27 cellular contexts compared by ENCODE assay signal in the genomic region with DNA sequence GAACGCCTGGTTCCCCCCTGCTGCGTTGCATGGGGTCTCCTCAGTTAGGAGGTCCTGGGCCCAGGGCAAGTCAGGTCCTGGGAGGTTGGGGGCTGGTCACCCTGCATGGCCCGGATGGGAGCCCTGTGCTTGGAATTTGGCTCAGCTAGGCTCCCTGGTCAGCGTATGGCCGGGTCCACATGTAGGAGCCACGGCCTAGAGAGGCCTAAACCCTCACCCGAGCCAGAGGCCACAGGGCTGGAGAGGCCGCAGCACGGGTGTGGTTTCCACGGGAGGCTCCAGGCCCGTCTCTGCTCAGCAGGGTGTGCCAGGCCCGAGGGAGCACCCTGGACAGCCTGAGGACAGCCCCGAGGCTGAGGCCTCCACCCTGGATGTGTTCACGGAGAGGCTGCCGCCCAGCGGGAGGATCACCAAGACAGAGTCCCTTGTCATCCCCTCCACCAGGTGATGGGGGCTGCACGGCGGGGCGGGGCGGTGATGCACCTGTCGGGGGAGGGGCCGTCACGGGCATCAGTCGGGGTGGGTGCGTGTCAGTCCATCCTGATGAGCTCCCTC. TPM values are rescaled to one million over a fixed set of nuclear protein-coding genes. Genes with fewer than 3 reads are reported as not detected.
"Had no signal": no experiment of that assay in that cellular context is flagged by ENCODE, and none has a peak within 500 bp of the region (broad histone marks: within the 10 kb centered on the region; RNA-seq: fewer than 3 reads in every experiment).

No MANE protein-coding gene starts in this region.

- H3K9me3 ChIP-seq: ascending aorta, breast epithelium, esophagus muscularis mucosa, gastroesophageal sphincter had no signal

- H3K4me1 ChIP-seq: ascending aorta, breast epithelium, esophagus muscularis mucosa, gastroesophageal sphincter had no signal

- ATAC-seq: activated CD4-positive, alpha-beta T cell treated with anti-CD3 and anti-CD28 coated beads for 36 hours; activated CD8-positive, alpha-beta memory T cell treated with anti-CD3 and anti-CD28 coated beads, Interleukin-2, amount 10 ng/mL, durations not matched to agents 7 days and 5 days; activated CD8-positive, alpha-beta T cell treated with anti-CD3 and anti-CD28 coated beads, Interleukin-2, amount 10 ng/mL, durations not matched to agents 7 days and 5 days; activated naive CD4-positive, alpha-beta T cell treated with anti-CD3 and anti-CD28 coated beads, Interleukin-2, amount 50 U/mL, for 72 hours; activated T-cell treated with anti-CD3 and anti-CD28 coated beads, Interleukin-2, amount 50 U/mL, for 72 hours; gastroesophageal sphincter had no signal

- H3K27ac ChIP-seq: ascending aorta, breast epithelium, cardiac muscle cell, coronary artery, dorsolateral prefrontal cortex, esophagus muscularis mucosa, gastroesophageal sphincter had no signal

- H3K36me3 ChIP-seq: breast epithelium had no signal

- H3K4me3 ChIP-seq: ascending aorta, breast epithelium, cardiac muscle cell, coronary artery, dorsolateral prefrontal cortex, esophagus muscularis mucosa, gastroesophageal sphincter had no signal

- H3K27me3 ChIP-seq: ascending aorta, breast epithelium, cardiac muscle cell, dorsolateral prefrontal cortex, esophagus muscularis mucosa, gastroesophageal sphincter had no signal

- DNase-seq: activated CD4-positive, alpha-beta memory T cell treated with anti-CD3 and anti-CD28 coated beads for 36 hours; activated CD4-positive, alpha-beta T cell treated with anti-CD3 and anti-CD28 coated beads for 36 hours; activated CD4-positive, alpha-beta T cell treated with anti-CD3 and anti-CD28 coated beads, Interleukin-2, amount 10 ng/mL, durations not matched to agents 24 days and 14 days; activated CD4-positive, CD25-positive, alpha-beta regulatory T cell; activated CD4-positive, CD25-positive, alpha-beta regulatory T cell treated with anti-CD3 and anti-CD28 coated beads, Interleukin-2, amount 50 U/mL, for 72 hours; activated CD8-positive, alpha-beta memory T cell treated with anti-CD3 and anti-CD28 coated beads, Interleukin-2, amount 10 ng/mL, durations not matched to agents 7 days and 5 days; activated CD8-positive, alpha-beta memory T cell treated with anti-CD3 and anti-CD28 coated beads, Interleukin-2, amount 50 U/mL, for 4 hours; activated CD8-positive, alpha-beta T cell treated with anti-CD3 and anti-CD28 coated beads, Interleukin-2, amount 10 ng/mL, durations not matched to agents 7 days and 5 days; activated gamma-delta T cell; activated naive CD4-positive, alpha-beta T cell; activated naive CD4-positive, alpha-beta T cell treated with anti-CD3 and anti-CD28 coated beads, Interleukin-2, amount 10 ng/mL, durations not matched to agents 7 days and 5 days; activated naive CD8-positive, alpha-beta T cell treated with anti-CD3 and anti-CD28 coated beads, Interleukin-2, amount 10 ng/mL, durations not matched to agents 7 days and 5 days; activated T-cell treated with anti-CD3 and anti-CD28 coated beads for 4 hours; activated T-cell treated with anti-CD3 and anti-CD28 coated beads, Interleukin-2, amount 50 U/mL, for 24 hours; activated T-cell treated with anti-CD3 and anti-CD28 coated beads, Interleukin-2, amount 50 U/mL, for 72 hours; dorsolateral prefrontal cortex; effector memory CD4-positive, alpha-beta T cell; endodermal cell; foreskin melanocyte; T-helper 2 cell had no signal

RNA-seq across cellular contexts. Expression of gene TEX22, which starts 17.6 kb away (rescaled TPM):
- total RNA-seq: ascending aorta had no signal
